Comparison of ENCODE assay signal across 3 cellular contexts in genomic region chr20:24334830-24335229, GRCh38.
TF ChIP-seq lines count a peak whose summit lies in the region.

No MANE protein-coding gene starts in this region.

TF ChIP-seq in HepG2, 621 proteins besides CTCF, POLR2A, EP300 and RAD21 (continued from another document):
- TF ChIP-seq ZNF646 (CRISPR knock-in tag; IDR thresholded peaks at IDR 0.05) = peak; percentile 73

TF ChIP-seq in IMR-90, 13 proteins besides CTCF, POLR2A, EP300 and RAD21 (continued from another document):
- TF ChIP-seq USF2 (IDR thresholded peaks at IDR 0.05; ENCODE audit: low read depth, low read length) = no peak
- no peak for TF ChIP-seq SMC3 (IDR thresholded peaks at IDR 0.05; ENCODE audit: low read depth, low read length)
- no peak for TF ChIP-seq MXI1 (IDR thresholded peaks at IDR 0.05; ENCODE audit: borderline replicate concordance, low read depth, low read length)
- TF ChIP-seq NFE2L2 (IDR thresholded peaks at IDR 0.05; ENCODE audit: low read depth, low read length) = no peak
- TF ChIP-seq MAFK (IDR thresholded peaks at IDR 0.05; ENCODE audit: low read depth, low read length) = no peak
- TF ChIP-seq FOS (IDR thresholded peaks at IDR 0.05; ENCODE audit: low read depth, low read length) = no peak
- no peak for TF ChIP-seq ELK1 (IDR thresholded peaks at IDR 0.05; ENCODE audit: borderline replicate concordance, low read depth, low read length)
- no peak for TF ChIP-seq CEBPB (IDR thresholded peaks at IDR 0.05; ENCODE audit: low read depth, low read length)

TF ChIP-seq in SK-N-SH treated with all-trans-retinoic acid at 6 μM for 48 hours, 23 proteins besides CTCF, POLR2A, EP300 and RAD21:
- TF ChIP-seq POU6F1 (CRISPR knock-in tag; IDR thresholded peaks at IDR 0.05; ENCODE audit: borderline replicate concordance, low read depth) = no peak
- TF ChIP-seq ESRRG (CRISPR knock-in tag; IDR thresholded peaks at IDR 0.05) = no peak
- TF ChIP-seq TSHZ2 (CRISPR knock-in tag; IDR thresholded peaks at IDR 0.05) = no peak
